24 cellular contexts compared by ENCODE assay signal in the genomic region with DNA sequence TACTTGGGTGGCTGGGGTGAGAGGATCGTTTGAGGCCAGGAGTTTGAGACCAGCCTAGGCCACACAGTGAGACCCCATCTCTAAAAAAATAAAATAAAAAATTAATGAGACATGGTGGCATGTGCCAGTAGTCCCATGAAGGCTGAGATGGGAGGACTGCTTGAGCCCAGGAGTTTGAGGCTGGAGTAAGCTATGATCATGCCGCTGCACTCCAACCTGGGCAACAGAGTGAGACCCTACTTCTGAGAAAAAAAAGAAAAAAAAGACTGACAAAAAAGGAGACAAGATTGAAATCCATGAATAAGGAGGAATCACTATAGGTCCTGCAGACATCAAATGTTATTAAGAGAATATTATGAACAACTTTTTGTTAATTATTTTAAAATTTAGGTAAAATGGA.
"Had no signal": no experiment of that assay in that cellular context is flagged by ENCODE, and none has a peak within 500 bp of the region (broad histone marks: within the 10 kb centered on the region; RNA-seq: fewer than 3 reads in every experiment).

No MANE protein-coding gene starts in this region.

- H3K9me3 ChIP-seq: SJSA1 had no signal

- H3K4me3 ChIP-seq: SJSA1, SK-N-MC had no signal

- H3K9ac ChIP-seq: KMS-11 had no signal

- H3K27me3 ChIP-seq: SJSA1 had no signal

- H3K27ac ChIP-seq: HL-60, KMS-11, SJSA1, SK-N-MC had no signal

- DNase-seq: IMR-90, Kasumi-1, MM.1S, NCI-H1092 treated with DMSO at 0.1 percent for 48 hours, NCI-H1436, NCI-H187, NCI-H2029, NCI-H2081 treated with DMSO at 0.1 percent for 48 hours, NCI-H2171, NCI-H226, NCI-H446, NCI-H510A, NCI-H524 treated with DMSO at 0.1 percent for 48 hours, NCI-H69, NCI-H774, Right ventricle myocardium superior, RPMI8226, SIG-M5 had no signal

- FAIRE-seq: HTR-8/SVneo, RCC 7860 had no signal

- H3K4me1 ChIP-seq: SJSA1 had no signal

- H3K4me2 ChIP-seq: KMS-11 had no signal
